In the genomic region with DNA sequence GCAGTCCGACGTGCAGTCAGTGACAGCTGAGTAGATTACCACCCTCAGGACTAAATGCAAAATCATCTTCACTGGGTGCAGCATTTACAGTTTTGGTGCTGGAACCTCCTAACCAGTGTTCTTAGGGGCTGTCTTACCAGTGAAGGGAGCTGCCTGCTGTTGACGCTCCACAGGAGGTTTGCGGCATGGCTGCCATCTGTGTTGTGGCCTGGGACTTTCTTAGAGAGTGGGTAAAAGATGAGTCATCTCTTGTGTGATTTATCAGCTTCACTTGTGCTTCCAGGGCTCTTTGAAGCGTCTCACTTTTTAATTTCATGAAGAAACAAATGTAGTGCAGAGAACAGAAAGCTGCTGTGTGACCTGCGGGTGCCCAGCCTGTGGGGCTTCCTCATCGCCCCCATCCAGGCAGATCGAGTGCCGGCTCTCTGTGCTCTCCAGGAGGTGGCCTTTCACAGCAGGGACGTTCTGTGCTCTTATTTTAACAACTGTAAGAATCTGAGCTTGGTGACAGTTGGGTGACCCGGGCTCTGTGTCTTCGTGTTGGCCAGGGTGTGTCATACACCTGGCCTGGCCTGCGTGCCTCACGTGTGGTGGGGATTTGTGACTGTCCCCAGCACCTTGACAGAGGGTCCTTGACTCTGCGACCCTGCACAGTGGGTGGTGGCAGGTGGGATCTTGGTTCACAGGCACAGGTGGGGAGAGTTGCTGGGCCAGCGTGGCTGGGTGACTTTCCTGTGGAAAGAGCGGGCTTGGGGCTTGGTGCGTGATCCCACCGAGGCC, we compare ENCODE assay signal across 8 cellular contexts. TPM values are rescaled to one million over a fixed set of nuclear protein-coding genes. Genes with fewer than 3 reads are reported as not detected.
A peak's percentile ranks its signal among the peaks of the same experiment; 100 is the strongest.
DNase-seq lines count a peak whose midpoint lies in the region; ATAC-seq and TF ChIP-seq lines count a peak whose summit lies in the region.

No MANE protein-coding gene starts in this region.

- peaks cover 4% of the 10 kb centered on the region for H3K79me2 ChIP-seq in smooth muscle cell (ENCODE audit: low read depth)

- no peak overlapping the region for H3K9ac ChIP-seq in smooth muscle cell (ENCODE audit: low read depth)

- H2AFZ ChIP-seq in smooth muscle cell (ENCODE audit: low read depth): no peak overlapping the region

- H3F3A ChIP-seq in smooth muscle cell (ENCODE audit: low read depth): peaks cover 20% of the 10 kb centered on the region

- H3K27me3 ChIP-seq in smooth muscle cell (ENCODE audit: low read depth) (no peaks in the 10 kb centered on the region), ovary (no peaks in the 10 kb centered on the region)

- WGBS in smooth muscle cell (ENCODE audit: low lambda C conversion rate): 48% methylated on average over 19 of the region's 19 CpGs
- WGBS in ovary, 3 donors: 79 to 84% (median 82%) methylated on average over 19 of the region's 19 CpGs

- ATAC-seq in GM18858 (IDR thresholded peaks at IDR 0.05; ENCODE audit: unreplicated experiment) (peak; percentile 68), HG02798 (IDR thresholded peaks at IDR 0.05; ENCODE audit: poor library complexity, unreplicated experiment) (peak; percentile 84)

- intact Hi-C loops in ovary (cut with DNase I): no loop called here

- H3K36me3 ChIP-seq in smooth muscle cell (ENCODE audit: low read depth) (no peaks in the 10 kb centered on the region), ovary (no peaks in the 10 kb centered on the region)

- H3K4me1 ChIP-seq in smooth muscle cell (ENCODE audit: low read depth) (peaks cover 53% of the 10 kb centered on the region), ovary (ENCODE audit: insufficient read depth) (peaks cover 4% of the 10 kb centered on the region)

- DNase-seq in NCI-H2227 treated with DMSO at 0.1 percent for 48 hours (lab: John Stamatoyannopoulos, UW) (peak; percentile 34), epithelial cell of prostate (ENCODE audit: low read depth, low spot score) (no peak), smooth muscle cell (lab: John Stamatoyannopoulos, UW; ENCODE audit: unreplicated experiment) (peak; percentile 11), DMS79 treated with DMSO at 0.1 percent for 48 hours (lab: John Stamatoyannopoulos, UW) (no peak), ovary (no peak)
- DNase-seq in activated CD8-positive, alpha-beta memory T cell treated with anti-CD3 and anti-CD28 coated beads for 48 hours (ENCODE audit: low read depth in 2 of 3, low spot score in 2 of 3): peak in 2 of 3 experiments; percentile 64 to 70

- no peak for TF ChIP-seq EP300 in ovary (IDR thresholded peaks at IDR 0.05)

- H3K9me3 ChIP-seq in smooth muscle cell (replicated peaks; ENCODE audit: low read depth) (no peaks in the 10 kb centered on the region), ovary (no peaks in the 10 kb centered on the region)

- H4K20me1 ChIP-seq in smooth muscle cell (ENCODE audit: low read depth): no peaks in the 10 kb centered on the region

- TF ChIP-seq CTCF in smooth muscle cell (IDR thresholded peaks at IDR 0.05; ENCODE audit: borderline replicate concordance, insufficient read depth, poor library complexity, severe bottlenecking) (no peak), ovary (IDR thresholded peaks at IDR 0.05) (no peak)

- H3K4me3 ChIP-seq in smooth muscle cell (no peak overlapping the region), ovary (no peak overlapping the region)

- peak overlapping the region; percentile 53 for H3K4me2 ChIP-seq in smooth muscle cell

- no peak for TF ChIP-seq POLR2A in ovary (IDR thresholded peaks at IDR 0.05)

- peak overlapping the region; percentile 17 for H3K27ac ChIP-seq in epithelial cell of prostate
- peak overlapping the region; percentile 84 for H3K27ac ChIP-seq in smooth muscle cell (ENCODE audit: low read depth)
- no peak overlapping the region for H3K27ac ChIP-seq in ovary

RNA-seq across cellular contexts. Expression of gene ZNF750, which starts 24.3 kb away (rescaled TPM):
- total RNA-seq in smooth muscle cell (4.5 and 7.1 TPM in 2 replicates), ovary (not detected)
- polyA plus RNA-seq in smooth muscle cell (0.93 and 3.2 TPM in 2 replicates), ovary (under 1 TPM in 1 of 2 donors, not detected in 1; 0.02 TPM)

Comparison
In these comparisons a context has a peak if more than half of its experiments do, and no peak if none do; other contexts are left out.
1. DNase-seq: peak in NCI-H2227 treated with DMSO at 0.1 percent for 48 hours (single experiment), activated CD8-positive, alpha-beta memory T cell treated with anti-CD3 and anti-CD28 coated beads for 48 hours (2 of 3) and smooth muscle cell (single experiment); none in epithelial cell of prostate (single experiment), DMS79 treated with DMSO at 0.1 percent for 48 hours (single experiment) and ovary (0 of 5).
2. H3K27ac ChIP-seq: peak in epithelial cell of prostate (single experiment) and smooth muscle cell (single experiment); none in ovary (0 of 2).